Comparison of ENCODE assay signal across 11 cellular contexts in genomic region chr13:88622362-88622973, GRCh38.
DNase-seq lines count a peak whose midpoint lies in the region; ATAC-seq and TF ChIP-seq lines count a peak whose summit lies in the region.
"Had no signal": no experiment of that assay in that cellular context is flagged by ENCODE, and none has a peak within 500 bp of the region (broad histone marks: within the 10 kb centered on the region; RNA-seq: fewer than 3 reads in every experiment).

No MANE protein-coding gene starts in this region.

- peaks cover 9% of the 10 kb centered on the region for H3K9me3 Mint-ChIP-seq in activated CD8-positive, alpha-beta memory T cell treated with anti-CD3 and anti-CD28 coated beads, Interleukin-2, amount 10 ng/mL, durations not matched to agents 7 days and 5 days (ENCODE audit: low read depth)

- H3K4me3 ChIP-seq in RWPE2 (ENCODE audit: severe bottlenecking), result no peak overlapping the region
- no peak overlapping the region for H3K4me3 ChIP-seq in mammary epithelial cell (replicated peaks in 1 of 3; ENCODE audit: insufficient read depth in 1 of 3, low read depth in 2 of 3, low read length in 3 of 3)

- peak overlapping the region; percentile 4 for H2AFZ ChIP-seq in mammary epithelial cell (ENCODE audit: low read depth, low read length)

- no peaks in the 10 kb centered on the region for H3K9me3 ChIP-seq in RWPE2 (ENCODE audit: severe bottlenecking)
- peaks cover 4% of the 10 kb centered on the region for H3K9me3 ChIP-seq in mammary epithelial cell (replicated peaks; ENCODE audit: insufficient read depth, low read length)

- no peak for ATAC-seq in activated CD8-positive, alpha-beta memory T cell treated with anti-CD3 and anti-CD28 coated beads, Interleukin-2, amount 10 ng/mL, durations not matched to agents 7 days and 5 days
- ATAC-seq in RWPE2 (ENCODE audit: low read depth) (peak; percentile 52; the same call in 2 of the 3 replicates), HG02588 (IDR thresholded peaks at IDR 0.05; ENCODE audit: unreplicated experiment) (no peak), GM19023 (IDR thresholded peaks at IDR 0.05; ENCODE audit: unreplicated experiment) (no peak)
- ATAC-seq: PC-3, sciatic nerve had no signal

- H3K4me3 Mint-ChIP-seq in activated CD8-positive, alpha-beta memory T cell treated with anti-CD3 and anti-CD28 coated beads, Interleukin-2, amount 10 ng/mL, durations not matched to agents 7 days and 5 days, result no peak overlapping the region

- H3K36me3 Mint-ChIP-seq in activated CD8-positive, alpha-beta memory T cell treated with anti-CD3 and anti-CD28 coated beads, Interleukin-2, amount 10 ng/mL, durations not matched to agents 7 days and 5 days, result peaks cover 2% of the 10 kb centered on the region

- H3K27ac ChIP-seq in RWPE2 (ENCODE audit: poor library complexity, severe bottlenecking), result no peak overlapping the region
- H3K27ac ChIP-seq in mammary epithelial cell (ENCODE audit: insufficient read depth, low read depth, low read length), result no peak overlapping the region

- peak; percentile 64 for DNase-seq in activated CD8-positive, alpha-beta memory T cell treated with anti-CD3 and anti-CD28 coated beads for 24 hours
- no peak for DNase-seq in activated CD8-positive, alpha-beta memory T cell treated with anti-CD3 and anti-CD28 coated beads, Interleukin-2, amount 10 ng/mL, durations not matched to agents 7 days and 5 days
- no peak for DNase-seq in RWPE2 (ENCODE audit: low spot score)
- no peak for DNase-seq in mammary epithelial cell
- peak; percentile 14 for DNase-seq in stimulated activated CD8-positive, alpha-beta memory T cell treated with anti-CD3 and anti-CD28 coated beads, Interleukin-15, amount 100 ng/mL, for 1 hour (ENCODE audit: low read depth)
- no peak for DNase-seq in NCI-H524 treated with DMSO at 0.1 percent for 48 hours (lab: John Stamatoyannopoulos, UW)
- DNase-seq: DMS79, PC-3 had no signal

- H3K36me3 ChIP-seq in RWPE2 (ENCODE audit: low read depth), result no peaks in the 10 kb centered on the region
- H3K36me3 ChIP-seq in mammary epithelial cell (ENCODE audit: insufficient read depth, low read length), result no peaks in the 10 kb centered on the region

- H3K27me3 ChIP-seq in RWPE2 (ENCODE audit: insufficient read depth, poor library complexity, severe bottlenecking), result no peaks in the 10 kb centered on the region
- no peaks in the 10 kb centered on the region for H3K27me3 ChIP-seq in mammary epithelial cell (ENCODE audit: insufficient read depth, low read length)

- BruUV-seq in mammary epithelial cell (replicated peaks; lab: Mats Ljungman, UMichigan), result no TSS peak

- in situ Hi-C loops in mammary epithelial cell (cut with MboI; ENCODE audit: low sequenced_read_pairs in 2 of 2), result no loop called here

- intact Hi-C loops in mammary epithelial cell (cut with micrococcal nuclease), result no loop called here

- H3K4me1 ChIP-seq in RWPE2 (ENCODE audit: insufficient read depth, poor library complexity, severe bottlenecking) (no peaks in the 10 kb centered on the region), mammary epithelial cell (ENCODE audit: insufficient read depth, low read length) (no peaks in the 10 kb centered on the region)

- no peaks in the 10 kb centered on the region for H3K79me2 ChIP-seq in mammary epithelial cell (ENCODE audit: insufficient read depth, low read length)

- H3K4me2 ChIP-seq in mammary epithelial cell (ENCODE audit: insufficient read depth, low read depth, low read length), result no peak overlapping the region

- H4K20me1 ChIP-seq in mammary epithelial cell (ENCODE audit: insufficient read depth, low read length), result no peaks in the 10 kb centered on the region

- no peak for TF ChIP-seq CTCF in RWPE2 (IDR thresholded peaks at IDR 0.05; ENCODE audit: poor library complexity, severe bottlenecking)
- TF ChIP-seq CTCF in mammary epithelial cell (conservative IDR thresholded peaks at IDR 0.05 in 1 of 2, IDR thresholded peaks at IDR 0.05 in 1 of 2; ENCODE audit: extremely low read depth in 1 of 2, insufficient read depth in 1 of 2, low read depth in 1 of 2, low read length in 2 of 2), result no peak

- no peaks in the 10 kb centered on the region for H3K27me3 Mint-ChIP-seq in activated CD8-positive, alpha-beta memory T cell treated with anti-CD3 and anti-CD28 coated beads, Interleukin-2, amount 10 ng/mL, durations not matched to agents 7 days and 5 days

- H3K27ac Mint-ChIP-seq in activated CD8-positive, alpha-beta memory T cell treated with anti-CD3 and anti-CD28 coated beads, Interleukin-2, amount 10 ng/mL, durations not matched to agents 7 days and 5 days, result no peak overlapping the region

- H3K9ac ChIP-seq in mammary epithelial cell (ENCODE audit: insufficient read depth, low read length), result no peak overlapping the region

- CTCF ChIA-PET in activated CD8-positive, alpha-beta memory T cell treated with anti-CD3 and anti-CD28 coated beads, Interleukin-2, amount 10 ng/mL, durations not matched to agents 7 days and 5 days (lab: Charles Lee), result no interaction called here
- CTCF ChIA-PET in mammary epithelial cell (lab: Charles Lee; ENCODE audit: low non-redundant PET), result no interaction called here

- WGBS in mammary epithelial cell (ENCODE audit: low coverage, missing lambda C conversion rate), result 62% methylated on average over 1 of the region's 2 CpGs

- peaks cover 4% of the 10 kb centered on the region for H3K4me1 Mint-ChIP-seq in activated CD8-positive, alpha-beta memory T cell treated with anti-CD3 and anti-CD28 coated beads, Interleukin-2, amount 10 ng/mL, durations not matched to agents 7 days and 5 days

- dilution Hi-C loops in mammary epithelial cell (cut with HindIII; ENCODE audit: low sequenced_read_pairs), result no loop called here

Comparison
In these comparisons a context has a peak if more than half of its experiments do, and no peak if none do; other contexts are left out.
1. DNase-seq: peak in activated CD8-positive, alpha-beta memory T cell treated with anti-CD3 and anti-CD28 coated beads for 24 hours (single experiment) and stimulated activated CD8-positive, alpha-beta memory T cell treated with anti-CD3 and anti-CD28 coated beads, Interleukin-15, amount 100 ng/mL, for 1 hour (single experiment); none in activated CD8-positive, alpha-beta memory T cell treated with anti-CD3 and anti-CD28 coated beads, Interleukin-2, amount 10 ng/mL, durations not matched to agents 7 days and 5 days (single experiment), RWPE2 (single experiment), mammary epithelial cell (single experiment) and NCI-H524 treated with DMSO at 0.1 percent for 48 hours (single experiment).